In the genomic region with DNA sequence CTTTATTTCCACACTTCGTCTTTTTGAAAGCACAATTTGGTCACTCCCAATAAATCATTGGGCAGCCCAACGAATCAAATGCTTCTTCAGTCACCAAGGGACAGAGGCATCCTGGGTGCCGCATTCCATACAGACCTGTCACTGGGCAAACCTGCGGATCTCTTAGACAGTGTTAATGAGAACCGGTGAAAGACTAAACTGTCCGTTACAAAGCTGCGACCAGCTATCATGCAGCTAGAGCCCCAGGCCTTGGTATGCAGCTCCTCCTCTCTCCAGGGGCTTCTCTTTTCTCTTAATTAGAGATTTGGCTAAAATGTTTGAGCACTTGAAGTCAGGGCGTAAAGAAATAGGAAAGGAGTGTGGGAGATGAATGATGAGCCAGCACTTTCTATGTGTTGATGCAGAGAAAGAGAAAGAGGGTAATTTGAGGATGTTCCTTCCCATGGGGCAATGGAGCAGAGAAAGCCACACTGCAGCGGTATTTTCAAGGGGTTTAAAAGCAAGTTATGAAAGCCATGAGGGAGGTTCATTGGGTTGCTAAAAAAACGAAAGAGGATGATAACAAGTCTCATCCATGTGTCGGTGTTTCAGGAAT, we compare ENCODE assay signal across 24 cellular contexts.
A peak's percentile ranks its signal among the peaks of the same experiment; 100 is the strongest.
DNase-seq lines count a peak whose midpoint lies in the region; ATAC-seq and TF ChIP-seq lines count a peak whose summit lies in the region.
"Had no signal": no experiment of that assay in that cellular context is flagged by ENCODE, and none has a peak within 500 bp of the region (broad histone marks: within the 10 kb centered on the region; RNA-seq: fewer than 3 reads in every experiment).

No MANE protein-coding gene starts in this region.

- H3K9me3 ChIP-seq in BLaER1 treated with 17β-estradiol and CSF1 and Interleukin-3, amounts not matched to agents 10 nM and 100 nM (replicated peaks in 1 of 11), result no peaks in the 10 kb centered on the region
- H3K9me3 ChIP-seq in endodermal cell (ENCODE audit: control insufficient read depth, low read length) (no peaks in the 10 kb centered on the region), neuronal stem cell (replicated peaks in 1 of 2; ENCODE audit: control insufficient read depth in 2 of 2, insufficient read depth in 1 of 2, low read depth in 1 of 2, low read length in 2 of 2) (no peaks in the 10 kb centered on the region), vagina (no peaks in the 10 kb centered on the region)
- H3K9me3 ChIP-seq: lower lobe of right lung, neutrophil, upper lobe of left lung had no signal

- H3K36me3 Mint-ChIP-seq in endodermal cell (ENCODE audit: low read depth), result no peaks in the 10 kb centered on the region
- H3K36me3 Mint-ChIP-seq in naive thymus-derived CD8-positive, alpha-beta T cell, result peaks cover 0 to 2% (median 0%) of the 10 kb centered on the region in 3 donors
- H3K36me3 Mint-ChIP-seq: IgD-negative memory B cell had no signal

- no peak overlapping the region for H3K23ac ChIP-seq in neuronal stem cell (ENCODE audit: low read depth, low read length, poor library complexity)

- WGBS in endodermal cell (ENCODE audit: insufficient coverage in 1 of 2, insufficient read length in 1 of 2), 2 experiments, result 75 to 84% methylated on average over 9 to 11 of the region's 11 CpGs
- WGBS in neuronal stem cell (ENCODE audit: extremely low coverage in 2 of 2, insufficient read length in 2 of 2, insufficient replicate concordance in 1 of 2), 2 donors, result no CpG with 5 or more reads among the region's 11 CpGs

- no peak overlapping the region for H4K8ac ChIP-seq in neuronal stem cell (ENCODE audit: low read depth, low read length)

- no peak overlapping the region for H3K4me3 Mint-ChIP-seq in endodermal cell
- H3K4me3 Mint-ChIP-seq in naive thymus-derived CD8-positive, alpha-beta T cell, result no peak overlapping the region
- H3K4me3 Mint-ChIP-seq: effector memory CD8-positive, alpha-beta T cell; IgD-negative memory B cell had no signal

- no peak overlapping the region for H3K18ac ChIP-seq in neuronal stem cell (ENCODE audit: low read length)

- H4K20me1 ChIP-seq in BLaER1 treated with 17β-estradiol and CSF1 and Interleukin-3, amounts not matched to agents 10 nM and 100 nM, result no peaks in the 10 kb centered on the region

- no peaks in the 10 kb centered on the region; a peak in 1 of 22 replicates for H3K27me3 ChIP-seq in BLaER1 treated with 17β-estradiol and CSF1 and Interleukin-3, amounts not matched to agents 10 nM and 100 nM
- peaks cover 39% of the 10 kb centered on the region for H3K27me3 ChIP-seq in endodermal cell (ENCODE audit: control insufficient read depth, insufficient read depth, low read length, poor library complexity, severe bottlenecking)
- no peaks in the 10 kb centered on the region for H3K27me3 ChIP-seq in neuronal stem cell (ENCODE audit: control insufficient read depth in 3 of 3, insufficient read depth in 3 of 3, low read depth in 1 of 3, low read length in 3 of 3)
- H3K27me3 ChIP-seq in vagina, result no peaks in the 10 kb centered on the region
- H3K27me3 ChIP-seq: neutrophil, upper lobe of left lung had no signal

- H2BK15ac ChIP-seq in neuronal stem cell (ENCODE audit: low read length), result no peak overlapping the region

- ATAC-seq in naive thymus-derived CD8-positive, alpha-beta T cell, result no peak
- no peak for ATAC-seq in left cardiac atrium
- ATAC-seq: effector memory CD8-positive, alpha-beta T cell; esophagus mucosa; lower lobe of right lung had no signal

- peak overlapping the region; percentile 56 for H2AFZ ChIP-seq in neuronal stem cell (ENCODE audit: low read length)

- H3K4me1 ChIP-seq in BLaER1 treated with 17β-estradiol and CSF1 and Interleukin-3, amounts not matched to agents 10 nM and 100 nM, result peaks cover 0 to 33% (median 10%) of the 10 kb centered on the region in 10 experiments; a peak in 13 of 20 replicates
- H3K4me1 ChIP-seq in endodermal cell (ENCODE audit: control insufficient read depth, insufficient read depth, low read length) (no peaks in the 10 kb centered on the region), neuronal stem cell (ENCODE audit: control insufficient read depth in 2 of 2, insufficient read depth in 1 of 2, low read depth in 1 of 2, low read length in 2 of 2) (peaks cover 14 to 16% of the 10 kb centered on the region in 2 donors), vagina (peaks cover 24% of the 10 kb centered on the region)
- H3K4me1 ChIP-seq: lower lobe of right lung, upper lobe of left lung had no signal

- no peak overlapping the region for H3K27ac Mint-ChIP-seq in endodermal cell
- no peak overlapping the region for H3K27ac Mint-ChIP-seq in naive thymus-derived CD8-positive, alpha-beta T cell
- H3K27ac Mint-ChIP-seq: effector memory CD8-positive, alpha-beta T cell; IgD-negative memory B cell had no signal

- H2AK5ac ChIP-seq in neuronal stem cell (ENCODE audit: low read depth, low read length), result no peak overlapping the region

- H3K9me3 Mint-ChIP-seq in endodermal cell, result no peaks in the 10 kb centered on the region
- H3K9me3 Mint-ChIP-seq in naive thymus-derived CD8-positive, alpha-beta T cell, result no peaks in the 10 kb centered on the region
- H3K9me3 Mint-ChIP-seq: effector memory CD8-positive, alpha-beta T cell had no signal

- H3K4me3 ChIP-seq in BLaER1 treated with 17β-estradiol and CSF1 and Interleukin-3, amounts not matched to agents 10 nM and 100 nM, result no peak overlapping the region
- no peak overlapping the region for H3K4me3 ChIP-seq in endodermal cell (ENCODE audit: low read length)
- no peak overlapping the region for H3K4me3 ChIP-seq in neuronal stem cell (ENCODE audit: low read length in 2 of 2)
- H3K4me3 ChIP-seq in vagina, result no peak overlapping the region
- H3K4me3 ChIP-seq: lower lobe of right lung, smooth muscle cell, upper lobe of left lung had no signal

- H3K4ac ChIP-seq in neuronal stem cell (ENCODE audit: low read length), result no peak overlapping the region

- peak overlapping the region in 7 of 11 experiments; percentile 8 to 42 (median 25); a peak in 9 of 22 replicates for H3K4me2 ChIP-seq in BLaER1 treated with 17β-estradiol and CSF1 and Interleukin-3, amounts not matched to agents 10 nM and 100 nM
- H3K4me2 ChIP-seq in neuronal stem cell (ENCODE audit: insufficient read depth, low read length, poor library complexity, severe bottlenecking), result no peak overlapping the region
- H3K4me2 ChIP-seq: smooth muscle cell had no signal

- TF ChIP-seq POLR2A in vagina (IDR thresholded peaks at IDR 0.05), result no peak

- no peak overlapping the region for H3K14ac ChIP-seq in neuronal stem cell (ENCODE audit: low read length)

- H3K27ac ChIP-seq in BLaER1 treated with 17β-estradiol and CSF1 and Interleukin-3, amounts not matched to agents 10 nM and 100 nM, result no peak overlapping the region
- H3K27ac ChIP-seq in endodermal cell (ENCODE audit: low read depth, low read length) (peak overlapping the region; percentile 73), neuronal stem cell (replicated peaks; ENCODE audit: low read length) (peak overlapping the region; percentile 25), vagina (no peak overlapping the region)
- H3K27ac ChIP-seq: C4-2B, lower lobe of right lung, neutrophil, upper lobe of left lung had no signal

- POLR2A ChIA-PET in naive thymus-derived CD8-positive, alpha-beta T cell (lab: Charles Lee), result no interaction called here

- H3K4me1 Mint-ChIP-seq in endodermal cell, result peaks cover 8% of the 10 kb centered on the region
- peaks cover 0 to 2% (median 0%) of the 10 kb centered on the region in 4 donors for H3K4me1 Mint-ChIP-seq in naive thymus-derived CD8-positive, alpha-beta T cell
- H3K4me1 Mint-ChIP-seq: IgD-negative memory B cell had no signal

- peak; percentile 22 for DNase-seq in NCI-H460 (ENCODE audit: extremely low read depth, low read depth)
- DNase-seq in endodermal cell, result peak; percentile 71
- peak; percentile 17 for DNase-seq in neuronal stem cell (ENCODE audit: low spot score)
- no peak for DNase-seq in vagina (ENCODE audit: extremely low spot score in 2 of 2)
- no peak for DNase-seq in naive thymus-derived CD8-positive, alpha-beta T cell
- no peak for DNase-seq in posterior cingulate gyrus
- no peak for DNase-seq in left cardiac atrium
- DNase-seq: activated CD4-positive, alpha-beta T cell treated with anti-CD3 and anti-CD28 coated beads for 1 hour; activated gamma-delta T cell; effector memory CD8-positive, alpha-beta T cell; hippocampal formation; lower lobe of right lung; NCI-H1417 treated with DMSO at 0.1 percent for 48 hours; NCI-H2081 treated with DMSO at 0.1 percent for 48 hours; NCI-H446; SHP77; stimulated activated CD4-positive, alpha-beta T cell treated with anti-CD3 and anti-CD28 coated beads, Interleukin-2, amount 100 ng/mL, for 24 hours; upper lobe of left lung had no signal

- H2BK12ac ChIP-seq in neuronal stem cell (ENCODE audit: low read length), result no peak overlapping the region

- intact Hi-C loops in vagina (cut with DNase I), result no loop called here
- intact Hi-C loops in posterior cingulate gyrus (cut with DNase I), result no loop called here
- intact Hi-C loops in left cardiac atrium (cut with DNase I), result loop anchor here in 1 of 2 donors (5.0 kb wide), 1 partner anchor 83 kb away; no protein-coding TSS in a partner anchor

- H2BK120ac ChIP-seq in neuronal stem cell (ENCODE audit: low read depth, low read length), result no peak overlapping the region

- no peaks in the 10 kb centered on the region for H3K36me3 ChIP-seq in BLaER1 treated with 17β-estradiol and CSF1 and Interleukin-3, amounts not matched to agents 10 nM and 100 nM
- H3K36me3 ChIP-seq in endodermal cell (ENCODE audit: control insufficient read depth, insufficient read depth, low read length) (no peaks in the 10 kb centered on the region), neuronal stem cell (replicated peaks in 1 of 2; ENCODE audit: control insufficient read depth in 2 of 2, insufficient read depth in 2 of 2, low read length in 2 of 2) (no peaks in the 10 kb centered on the region), vagina (no peaks in the 10 kb centered on the region)
- H3K36me3 ChIP-seq: lower lobe of right lung, neutrophil, upper lobe of left lung had no signal

- H4K91ac ChIP-seq in neuronal stem cell (ENCODE audit: low read depth, low read length, poor library complexity), result no peak overlapping the region

- H2BK5ac ChIP-seq in neuronal stem cell (ENCODE audit: low read length), result no peak overlapping the region

- H3K79me1 ChIP-seq in neuronal stem cell (ENCODE audit: low read depth, low read length), result no peaks in the 10 kb centered on the region

- TF ChIP-seq CTCF in endodermal cell (conservative IDR thresholded peaks at IDR 0.05) (no peak), vagina (IDR thresholded peaks at IDR 0.05) (no peak)

- H3K27me3 Mint-ChIP-seq in endodermal cell (ENCODE audit: insufficient read depth), result peaks cover 31% of the 10 kb centered on the region
- H3K27me3 Mint-ChIP-seq in naive thymus-derived CD8-positive, alpha-beta T cell, result peaks cover 0 to 3% (median 0%) of the 10 kb centered on the region in 5 donors
- H3K27me3 Mint-ChIP-seq: IgD-negative memory B cell had no signal

- no peak overlapping the region for H3K9ac ChIP-seq in BLaER1 treated with 17β-estradiol and CSF1 and Interleukin-3, amounts not matched to agents 10 nM and 100 nM
- H3K9ac ChIP-seq in endodermal cell (ENCODE audit: extremely low read depth, low read length, poor library complexity, severe bottlenecking) (no peak overlapping the region), neuronal stem cell (ENCODE audit: low read depth, low read length, poor library complexity) (no peak overlapping the region)

Comparison
In these comparisons a context has a peak if more than half of its experiments do, and no peak if none do; other contexts are left out.
1. H3K27ac ChIP-seq: peak in endodermal cell (single experiment) and neuronal stem cell (single experiment); none in BLaER1 treated with 17β-estradiol and CSF1 and Interleukin-3, amounts not matched to agents 10 nM and 100 nM (0 of 11) and vagina (single experiment).
2. DNase-seq: peak in NCI-H460 (single experiment), endodermal cell (single experiment) and neuronal stem cell (single experiment); none in vagina (0 of 2), naive thymus-derived CD8-positive, alpha-beta T cell (0 of 10), posterior cingulate gyrus (0 of 10) and left cardiac atrium (single experiment).